In the genomic region with DNA sequence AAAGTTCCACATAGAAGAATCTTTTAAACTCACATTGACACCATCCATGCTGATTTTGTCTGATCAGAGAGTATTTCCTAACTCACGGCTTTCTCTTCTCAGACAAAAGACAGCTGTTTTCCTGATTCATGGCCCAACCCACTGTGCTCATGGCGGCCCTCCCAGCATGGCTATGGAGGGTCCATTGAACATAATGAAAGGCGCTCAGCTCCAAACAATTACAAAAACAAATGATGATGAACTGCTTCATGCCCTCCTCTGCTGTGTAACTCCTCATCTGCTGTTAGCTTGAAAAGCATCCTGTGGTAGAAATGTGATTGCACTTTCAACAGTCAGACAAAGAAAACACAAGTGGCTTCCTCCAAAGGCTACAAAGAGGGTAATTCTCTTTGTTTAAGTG, we compare ENCODE assay signal across 25 cellular contexts.
"Had no signal": no experiment of that assay in that cellular context is flagged by ENCODE, and none has a peak within 500 bp of the region (broad histone marks: within the 10 kb centered on the region; RNA-seq: fewer than 3 reads in every experiment).

No MANE protein-coding gene starts in this region.

- H3K27ac ChIP-seq: Peyer's patch, RWPE1, SJCRH30, VCaP had no signal

- H3K4me3 Mint-ChIP-seq: activated CD4-positive, alpha-beta memory T cell treated with anti-CD3 and anti-CD28 coated beads, Interleukin-2, amount 10 ng/mL, durations not matched to agents 7 days and 5 days; activated CD4-positive, alpha-beta T cell treated with anti-CD3 and anti-CD28 coated beads for 36 hours; activated naive CD4-positive, alpha-beta T cell treated with anti-CD3 and anti-CD28 coated beads for 36 hours; activated naive CD8-positive, alpha-beta T cell; activated T-helper 17 cell treated with anti-CD3 and anti-CD28 coated beads, Interleukin-2, amount 50 U/mL, for 72 hours; brain; central memory CD8-positive, alpha-beta T cell had no signal

- H3K27me3 Mint-ChIP-seq: activated CD4-positive, alpha-beta memory T cell treated with anti-CD3 and anti-CD28 coated beads, Interleukin-2, amount 10 ng/mL, durations not matched to agents 7 days and 5 days; activated CD4-positive, alpha-beta T cell treated with anti-CD3 and anti-CD28 coated beads for 36 hours; activated naive CD8-positive, alpha-beta T cell; activated T-helper 17 cell treated with anti-CD3 and anti-CD28 coated beads, Interleukin-2, amount 50 U/mL, for 72 hours; central memory CD8-positive, alpha-beta T cell had no signal

- H3K4me2 ChIP-seq: SK-N-SH had no signal

- H3K36me3 Mint-ChIP-seq: activated naive CD8-positive, alpha-beta T cell; brain had no signal

- H3K9ac ChIP-seq: SK-N-SH had no signal

- H3K9me3 ChIP-seq: MG63, SJCRH30, SK-N-SH had no signal

- H3K4me1 ChIP-seq: Peyer's patch, SJCRH30 had no signal

- H3K36me3 ChIP-seq: MG63, Peyer's patch, SJCRH30 had no signal

- H3K27me3 ChIP-seq: MG63, Peyer's patch, SJCRH30 had no signal

- H3K27ac Mint-ChIP-seq: activated CD4-positive, alpha-beta memory T cell treated with anti-CD3 and anti-CD28 coated beads, Interleukin-2, amount 10 ng/mL, durations not matched to agents 7 days and 5 days; activated CD4-positive, alpha-beta T cell treated with anti-CD3 and anti-CD28 coated beads for 36 hours; activated naive CD4-positive, alpha-beta T cell treated with anti-CD3 and anti-CD28 coated beads for 36 hours; activated naive CD8-positive, alpha-beta T cell; activated T-helper 17 cell treated with anti-CD3 and anti-CD28 coated beads, Interleukin-2, amount 50 U/mL, for 72 hours; brain had no signal

- H3K4me3 ChIP-seq: MG63, Peyer's patch, SJCRH30 had no signal

- H3K4me1 Mint-ChIP-seq: activated CD4-positive, alpha-beta memory T cell treated with anti-CD3 and anti-CD28 coated beads, Interleukin-2, amount 10 ng/mL, durations not matched to agents 7 days and 5 days; activated CD4-positive, alpha-beta T cell treated with anti-CD3 and anti-CD28 coated beads for 36 hours; activated T-helper 17 cell treated with anti-CD3 and anti-CD28 coated beads, Interleukin-2, amount 50 U/mL, for 72 hours; central memory CD8-positive, alpha-beta T cell had no signal

- DNase-seq: activated CD4-positive, alpha-beta memory T cell treated with anti-CD3 and anti-CD28 coated beads, Interleukin-2, amount 10 ng/mL, durations not matched to agents 7 days and 5 days; activated CD4-positive, alpha-beta T cell treated with anti-CD3 and anti-CD28 coated beads for 36 hours; activated CD4-positive, alpha-beta T cell treated with anti-CD3 and anti-CD28 coated beads, Interleukin-2, amount 50 U/mL, for 1 hour; activated gamma-delta T cell; activated naive CD4-positive, alpha-beta T cell treated with anti-CD3 and anti-CD28 coated beads for 36 hours; activated T-cell treated with anti-CD3 and anti-CD28 coated beads for 4 hours; activated T-cell treated with anti-CD3 and anti-CD28 coated beads, Interleukin-2, amount 50 U/mL, for 48 hours; amygdala; MG63; MV-4-11; NCI-H1105; NCI-H146; NCI-H187 treated with DMSO at 0.1 percent for 48 hours; NCI-H526; Peyer's patch; Right ventricle myocardium superior; SJCRH30; SK-N-SH; T-helper 1 cell had no signal
